In the genomic region with DNA sequence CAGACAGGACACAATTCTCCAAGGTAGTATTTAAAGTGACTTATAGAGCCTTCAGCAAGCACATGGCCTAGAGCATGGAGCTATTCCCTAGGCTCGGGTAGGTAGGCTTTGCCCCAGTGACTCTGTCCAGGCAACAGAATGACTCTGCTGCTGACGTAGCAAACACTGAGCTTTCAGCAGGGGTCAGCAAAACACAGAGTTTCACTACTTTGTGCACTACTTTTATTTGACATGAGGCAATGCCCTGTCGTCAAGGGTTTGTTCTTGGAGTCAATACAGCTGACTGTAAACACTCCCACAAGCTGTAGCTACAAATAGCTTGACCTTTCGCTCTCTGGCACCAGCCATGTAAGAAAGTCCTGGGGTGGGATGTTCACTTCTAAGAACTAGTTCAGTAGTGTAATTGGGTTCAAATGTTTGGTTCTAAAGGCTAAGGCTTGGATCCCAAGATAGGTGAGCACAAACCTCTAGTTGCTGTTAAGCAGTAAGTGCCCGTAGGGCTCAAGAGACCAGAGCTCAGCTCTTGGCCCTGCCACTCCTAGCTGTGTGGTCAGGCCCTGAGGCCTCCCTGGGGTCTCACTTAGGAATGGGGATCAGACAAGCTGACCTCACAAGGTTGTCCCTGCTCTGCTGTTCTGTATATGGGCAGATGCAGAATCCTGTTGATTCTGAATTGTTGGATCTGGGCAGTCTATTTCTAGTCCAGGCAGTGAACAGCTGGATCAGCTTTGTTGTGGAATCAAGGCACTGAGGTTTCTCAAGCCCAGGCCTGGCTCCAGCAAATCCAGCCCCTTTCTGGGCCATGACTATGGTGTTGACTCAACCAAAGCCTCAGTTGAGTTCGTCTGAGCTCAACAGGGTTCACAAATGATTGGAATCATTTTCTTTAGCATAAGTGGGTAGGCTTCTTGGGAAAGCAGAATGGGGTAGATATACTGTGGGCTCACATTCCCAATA, we compare ENCODE assay signal across 10 cellular contexts. TPM values are rescaled to one million over a fixed set of nuclear protein-coding genes. Genes with fewer than 3 reads are reported as not detected.
A peak's percentile ranks its signal among the peaks of the same experiment; 100 is the strongest.
DNase-seq lines count a peak whose midpoint lies in the region; ATAC-seq, FAIRE-seq and TF ChIP-seq lines count a peak whose summit lies in the region.
"Had no signal": no experiment of that assay in that cellular context is flagged by ENCODE, and none has a peak within 500 bp of the region (broad histone marks: within the 10 kb centered on the region; RNA-seq: fewer than 3 reads in every experiment).

No MANE protein-coding gene starts in this region.

- no peak overlapping the region for H3K4me3 Mint-ChIP-seq in endodermal cell
- no peak overlapping the region for H3K4me3 Mint-ChIP-seq in activated T-helper 2 cell treated with anti-CD3 and anti-CD28 coated beads, Interferon-gamma antibody, Interleukin-2, Interleukin-4, amounts not matched to agents 10 μg/mL and 5 μg/mL and 100 μg/mL, durations not matched to agents 14 hours and 24 hours and 36 hours (ENCODE audit: low read depth)
- H3K4me3 Mint-ChIP-seq in activated CD4-positive, alpha-beta T cell treated with anti-CD3 and anti-CD28 coated beads for 36 hours, result no peak overlapping the region
- no peak overlapping the region for H3K4me3 Mint-ChIP-seq in mesothelial cell of epicardium
- H3K4me3 Mint-ChIP-seq: activated naive CD4-positive, alpha-beta T cell treated with anti-CD3 and anti-CD28 coated beads for 36 hours had no signal

- no peaks in the 10 kb centered on the region for H3K9me3 Mint-ChIP-seq in endodermal cell
- no peaks in the 10 kb centered on the region for H3K9me3 Mint-ChIP-seq in activated T-helper 2 cell treated with anti-CD3 and anti-CD28 coated beads, Interferon-gamma antibody, Interleukin-2, Interleukin-4, amounts not matched to agents 10 μg/mL and 5 μg/mL and 100 μg/mL, durations not matched to agents 14 hours and 24 hours and 36 hours
- H3K9me3 Mint-ChIP-seq in activated CD4-positive, alpha-beta T cell treated with anti-CD3 and anti-CD28 coated beads for 36 hours (ENCODE audit: low read depth), result no peaks in the 10 kb centered on the region
- no peaks in the 10 kb centered on the region for H3K9me3 Mint-ChIP-seq in mesothelial cell of epicardium
- H3K9me3 Mint-ChIP-seq: activated naive CD4-positive, alpha-beta T cell treated with anti-CD3 and anti-CD28 coated beads for 36 hours had no signal

- H3K4me1 ChIP-seq in MM.1S (ENCODE audit: low read length), result peaks cover 11% of the 10 kb centered on the region
- peaks cover 4% of the 10 kb centered on the region for H3K4me1 ChIP-seq in endodermal cell (ENCODE audit: control insufficient read depth, insufficient read depth, low read length)
- peaks cover 13 to 22% of the 10 kb centered on the region in 2 donors for H3K4me1 ChIP-seq in lung (ENCODE audit: control insufficient read depth in 2 of 2, insufficient read depth in 2 of 2, low read length in 2 of 2)
- peaks cover 35% of the 10 kb centered on the region for H3K4me1 ChIP-seq in testis

- H3K36me3 ChIP-seq in MM.1S (replicated peaks; ENCODE audit: insufficient read depth, low read length) (no peaks in the 10 kb centered on the region), endodermal cell (ENCODE audit: control insufficient read depth, insufficient read depth, low read length) (peaks cover 92% of the 10 kb centered on the region), lung (ENCODE audit: control insufficient read depth in 2 of 2, insufficient read depth in 2 of 2, low read length in 2 of 2) (peaks cover 4 to 20% of the 10 kb centered on the region in 2 donors), testis (ENCODE audit: low read depth, missing control alignments) (no peaks in the 10 kb centered on the region)

- DNase-seq in MM.1S (peak; percentile 74), endodermal cell (no peak), lung (ENCODE audit: low spot score) (peak; percentile 72), testis (peak; percentile 79), urothelium cell line (ENCODE audit: low spot score) (no peak), mesothelial cell of epicardium (ENCODE audit: low spot score in 2 of 2, unreplicated experiment in 2 of 2) (no peak)
- no peak for DNase-seq in activated T-helper 2 cell treated with anti-CD3 and anti-CD28 coated beads, Interferon-gamma antibody, Interleukin-2, Interleukin-4, amounts not matched to agents 10 μg/mL and 5 μg/mL and 100 μg/mL, durations not matched to agents 14 hours and 24 hours and 36 hours (ENCODE audit: low spot score)
- DNase-seq in activated CD4-positive, alpha-beta T cell treated with anti-CD3 and anti-CD28 coated beads for 36 hours, result no peak
- DNase-seq: activated naive CD4-positive, alpha-beta T cell treated with anti-CD3 and anti-CD28 coated beads for 36 hours; occipital lobe had no signal

- TF ChIP-seq CTCF in MM.1S (IDR thresholded peaks at IDR 0.05; ENCODE audit: low read length) (peak; percentile 23), endodermal cell (conservative IDR thresholded peaks at IDR 0.05) (peak; percentile 48), lung (IDR thresholded peaks at IDR 0.05; ENCODE audit: control extremely low read depth, extremely low read depth) (peak; percentile 16), testis (IDR thresholded peaks at IDR 0.05) (peak in 1 of 3 experiments; percentile 13), mesothelial cell of epicardium (IDR thresholded peaks at IDR 0.05; ENCODE audit: unreplicated experiment) (no peak)

- CTCF ChIA-PET in activated CD4-positive, alpha-beta T cell treated with anti-CD3 and anti-CD28 coated beads for 36 hours (lab: Charles Lee), result interaction anchor here (0.6 to 1.3 kb wide), 8 partner anchors 12 to 367 kb away, joined by 3 to 4 read pairs (median 3); a partner anchor contains a TSS

- peaks cover 57% of the 10 kb centered on the region for H3K36me3 Mint-ChIP-seq in endodermal cell (ENCODE audit: low read depth)
- H3K36me3 Mint-ChIP-seq in activated T-helper 2 cell treated with anti-CD3 and anti-CD28 coated beads, Interferon-gamma antibody, Interleukin-2, Interleukin-4, amounts not matched to agents 10 μg/mL and 5 μg/mL and 100 μg/mL, durations not matched to agents 14 hours and 24 hours and 36 hours (ENCODE audit: low read depth), result peaks cover 23% of the 10 kb centered on the region
- H3K36me3 Mint-ChIP-seq in activated CD4-positive, alpha-beta T cell treated with anti-CD3 and anti-CD28 coated beads for 36 hours (ENCODE audit: low read depth), result peaks cover 5% of the 10 kb centered on the region
- peaks cover 6% of the 10 kb centered on the region for H3K36me3 Mint-ChIP-seq in mesothelial cell of epicardium

- no peak for FAIRE-seq in urothelium cell line (lab: Jason Lieb, UNC)

- H4K20me1 ChIP-seq in MM.1S (ENCODE audit: insufficient read depth, low read length), result no peaks in the 10 kb centered on the region

- peaks cover 1% of the 10 kb centered on the region for H3K4me1 Mint-ChIP-seq in endodermal cell
- peaks cover 10% of the 10 kb centered on the region for H3K4me1 Mint-ChIP-seq in activated T-helper 2 cell treated with anti-CD3 and anti-CD28 coated beads, Interferon-gamma antibody, Interleukin-2, Interleukin-4, amounts not matched to agents 10 μg/mL and 5 μg/mL and 100 μg/mL, durations not matched to agents 14 hours and 24 hours and 36 hours (ENCODE audit: low read depth)
- peaks cover 25% of the 10 kb centered on the region for H3K4me1 Mint-ChIP-seq in activated CD4-positive, alpha-beta T cell treated with anti-CD3 and anti-CD28 coated beads for 36 hours
- H3K4me1 Mint-ChIP-seq in mesothelial cell of epicardium, result no peaks in the 10 kb centered on the region

- no peaks in the 10 kb centered on the region for H3K27me3 ChIP-seq in MM.1S (replicated peaks; ENCODE audit: insufficient read depth, low read length)
- H3K27me3 ChIP-seq in endodermal cell (ENCODE audit: control insufficient read depth, insufficient read depth, low read length, poor library complexity, severe bottlenecking), result no peaks in the 10 kb centered on the region
- H3K27me3 ChIP-seq in lung (ENCODE audit: control insufficient read depth, insufficient read depth), result no peaks in the 10 kb centered on the region
- H3K27me3 ChIP-seq in testis, result no peaks in the 10 kb centered on the region

- no peaks in the 10 kb centered on the region for H3K79me2 ChIP-seq in MM.1S (ENCODE audit: low read length)

- H3K9ac ChIP-seq in MM.1S (ENCODE audit: low read length), result no peak overlapping the region
- no peak overlapping the region for H3K9ac ChIP-seq in endodermal cell (ENCODE audit: extremely low read depth, low read length, poor library complexity, severe bottlenecking)

- no peaks in the 10 kb centered on the region for H3F3A ChIP-seq in MM.1S (ENCODE audit: insufficient read depth, low read length)

- intact Hi-C loops in testis (cut with DNase I; ENCODE audit: low total_unique reads), result no loop called here
- intact Hi-C loops in activated T-helper 2 cell treated with anti-CD3 and anti-CD28 coated beads, Interferon-gamma antibody, Interleukin-2, Interleukin-4, amounts not matched to agents 10 μg/mL and 5 μg/mL and 100 μg/mL, durations not matched to agents 14 hours and 24 hours and 36 hours (cut with micrococcal nuclease), result no loop called here
- intact Hi-C loops in activated CD4-positive, alpha-beta T cell treated with anti-CD3 and anti-CD28 coated beads for 36 hours (cut with DNase I, micrococcal nuclease), result no loop called here

- H3K4me3 ChIP-seq in MM.1S (ENCODE audit: low read length) (no peak overlapping the region), endodermal cell (ENCODE audit: low read length) (no peak overlapping the region), lung (no peak overlapping the region), testis (no peak overlapping the region)

- H3K27ac Mint-ChIP-seq in endodermal cell (peak overlapping the region; percentile 55), mesothelial cell of epicardium (no peak overlapping the region)
- H3K27ac Mint-ChIP-seq in activated T-helper 2 cell treated with anti-CD3 and anti-CD28 coated beads, Interferon-gamma antibody, Interleukin-2, Interleukin-4, amounts not matched to agents 10 μg/mL and 5 μg/mL and 100 μg/mL, durations not matched to agents 14 hours and 24 hours and 36 hours, result no peak overlapping the region
- no peak overlapping the region for H3K27ac Mint-ChIP-seq in activated CD4-positive, alpha-beta T cell treated with anti-CD3 and anti-CD28 coated beads for 36 hours

- WGBS in endodermal cell (ENCODE audit: insufficient coverage in 1 of 2, insufficient read length in 1 of 2), 2 experiments, result 88 to 89% methylated on average over 3 to 6 of the region's 6 CpGs
- WGBS in lung, 2 donors, result 39 to 65% methylated on average over 6 of the region's 6 CpGs
- 24 to 45% methylated on average over 6 of the region's 6 CpGs for WGBS in testis, 2 donors

- peak overlapping the region; percentile 41; the same call in 1 of the 2 replicates for H3K27ac ChIP-seq in MM.1S (ENCODE audit: low read length)
- H3K27ac ChIP-seq in endodermal cell (ENCODE audit: low read depth, low read length), result no peak overlapping the region
- H3K27ac ChIP-seq in lung (ENCODE audit: low read depth in 1 of 2, low read length in 1 of 2), result peak overlapping the region; percentile 66 to 79
- H3K27ac ChIP-seq in testis, result peak overlapping the region; percentile 61 to 71

- POLR2A ChIA-PET in activated CD4-positive, alpha-beta T cell treated with anti-CD3 and anti-CD28 coated beads for 36 hours (lab: Charles Lee), result interaction anchor here (0.6 kb wide), 1 partner anchor 56 kb away, joined by 5 read pairs; no protein-coding TSS in a partner anchor

- no peak overlapping the region for H2AFZ ChIP-seq in MM.1S (ENCODE audit: low read length)

- no peak overlapping the region for H3K4me2 ChIP-seq in MM.1S (ENCODE audit: low read depth, low read length)

- H3K27me3 Mint-ChIP-seq in endodermal cell (ENCODE audit: insufficient read depth) (no peaks in the 10 kb centered on the region), mesothelial cell of epicardium (ENCODE audit: low read depth) (no peaks in the 10 kb centered on the region)
- H3K27me3 Mint-ChIP-seq in activated T-helper 2 cell treated with anti-CD3 and anti-CD28 coated beads, Interferon-gamma antibody, Interleukin-2, Interleukin-4, amounts not matched to agents 10 μg/mL and 5 μg/mL and 100 μg/mL, durations not matched to agents 14 hours and 24 hours and 36 hours (ENCODE audit: low read depth), result no peaks in the 10 kb centered on the region
- no peaks in the 10 kb centered on the region for H3K27me3 Mint-ChIP-seq in activated CD4-positive, alpha-beta T cell treated with anti-CD3 and anti-CD28 coated beads for 36 hours

- no peaks in the 10 kb centered on the region for H3K9me2 ChIP-seq in MM.1S (replicated peaks; ENCODE audit: insufficient read depth, low read length)

- ATAC-seq in lung (ENCODE audit: insufficient read depth, low FRiP score), result peak; percentile 82
- no peak for ATAC-seq in activated CD4-positive, alpha-beta T cell treated with anti-CD3 and anti-CD28 coated beads for 36 hours

- H3K9me3 ChIP-seq in MM.1S (replicated peaks; ENCODE audit: insufficient read depth, low read length), result no peaks in the 10 kb centered on the region
- H3K9me3 ChIP-seq in endodermal cell (ENCODE audit: control insufficient read depth, low read length), result no peaks in the 10 kb centered on the region
- no peaks in the 10 kb centered on the region for H3K9me3 ChIP-seq in lung (ENCODE audit: control insufficient read depth in 2 of 2, insufficient read depth in 1 of 2, low read length in 1 of 2)
- H3K9me3 ChIP-seq in testis, result no peaks in the 10 kb centered on the region

- no peak for TF ChIP-seq POLR2A in testis (IDR thresholded peaks at IDR 0.05)

RNA-seq across cellular contexts. Expression of a gene that starts 10.7 kb away (rescaled TPM):
- total RNA-seq in endodermal cell (10 to 100 TPM; 18.2 to 71.0 TPM), lung (not detected), testis (1 to 10 TPM in 1 of 2 donors, under 1 TPM in 1; 0.43 to 3.0 TPM), mesothelial cell of epicardium (not detected in 3 replicates)
- polyA plus RNA-seq in endodermal cell (2013, experiment 1 of 2), result 36.1 TPM
- 39.2 TPM for polyA plus RNA-seq in endodermal cell (2013, experiment 2 of 2)
- polyA plus RNA-seq in lung (not detected), testis (ENCODE audit: insufficient read depth, low read depth, low replicate concordance) (5.2 TPM)
- not detected in 2 replicates for total RNA-seq in activated T-helper 2 cell treated with anti-CD3 and anti-CD28 coated beads, Interferon-gamma antibody, Interleukin-2, Interleukin-4, amounts not matched to agents 10 μg/mL and 5 μg/mL and 100 μg/mL, durations not matched to agents 14 hours and 24 hours and 36 hours
- not detected for total RNA-seq in activated CD4-positive, alpha-beta T cell treated with anti-CD3 and anti-CD28 coated beads for 36 hours
- total RNA-seq: activated naive CD4-positive, alpha-beta T cell treated with anti-CD3 and anti-CD28 coated beads for 36 hours had no signal

RNA-seq across cellular contexts. Expression of a gene that starts 26.8 kb away (rescaled TPM):
- total RNA-seq in endodermal cell (100 to 1,000 TPM; 103 to 119 TPM), lung (10 to 100 TPM; 59.7 to 63.3 TPM), testis (10 to 100 TPM; 50.7 to 50.8 TPM), mesothelial cell of epicardium (71.1 to 72.3 TPM (median 71.4 TPM) in 3 replicates)
- polyA plus RNA-seq in endodermal cell (2013, experiment 1 of 2), result 85.9 TPM
- 81.0 TPM for polyA plus RNA-seq in endodermal cell (2013, experiment 2 of 2)
- polyA plus RNA-seq in lung (10 to 100 TPM; 21.8 to 22.9 TPM), testis (ENCODE audit: insufficient read depth, low read depth, low replicate concordance) (41.2 TPM)
- 39.5 and 40.0 TPM in 2 replicates for total RNA-seq in activated T-helper 2 cell treated with anti-CD3 and anti-CD28 coated beads, Interferon-gamma antibody, Interleukin-2, Interleukin-4, amounts not matched to agents 10 μg/mL and 5 μg/mL and 100 μg/mL, durations not matched to agents 14 hours and 24 hours and 36 hours
- total RNA-seq in activated CD4-positive, alpha-beta T cell treated with anti-CD3 and anti-CD28 coated beads for 36 hours, result 10 to 100 TPM; 24.4 to 27.7 TPM

RNA-seq across cellular contexts. Expression of a gene that starts 47.8 kb away (rescaled TPM):
- total RNA-seq in endodermal cell (10 to 100 TPM; 17.3 to 19.7 TPM), lung (10 to 100 TPM; 15.5 to 19.7 TPM), testis (10 to 100 TPM in 1 of 2 donors, 1 to 10 TPM in 1; 8.3 to 13.3 TPM), mesothelial cell of epicardium (4.9 to 5.6 TPM (median 4.9 TPM) in 3 replicates)
- 12.0 TPM for polyA plus RNA-seq in endodermal cell (2013, experiment 1 of 2)
- polyA plus RNA-seq in endodermal cell (2013, experiment 2 of 2), result 11.6 TPM
- polyA plus RNA-seq in lung (10 to 100 TPM; 10.5 to 15.7 TPM), testis (ENCODE audit: insufficient read depth, low read depth, low replicate concordance) (6.3 TPM)
- total RNA-seq in activated T-helper 2 cell treated with anti-CD3 and anti-CD28 coated beads, Interferon-gamma antibody, Interleukin-2, Interleukin-4, amounts not matched to agents 10 μg/mL and 5 μg/mL and 100 μg/mL, durations not matched to agents 14 hours and 24 hours and 36 hours, result 2.1 and 2.3 TPM in 2 replicates
- 1 to 10 TPM; 5.4 to 6.7 TPM for total RNA-seq in activated CD4-positive, alpha-beta T cell treated with anti-CD3 and anti-CD28 coated beads for 36 hours

RNA-seq across cellular contexts. Expression of a gene that starts 48.3 kb away (rescaled TPM):
- total RNA-seq in endodermal cell (10 to 100 TPM; 12.9 to 23.0 TPM), lung (10 to 100 TPM in 1 of 2 donors, 1 to 10 TPM in 1; 4.6 to 13.4 TPM), testis (10 to 100 TPM; 14.8 to 21.6 TPM), mesothelial cell of epicardium (12.2 to 15.7 TPM (median 13.8 TPM) in 3 replicates)
- polyA plus RNA-seq in endodermal cell (2013, experiment 1 of 2), result 29.4 TPM
- 29.1 TPM for polyA plus RNA-seq in endodermal cell (2013, experiment 2 of 2)
- polyA plus RNA-seq in lung (10 to 100 TPM in 1 of 2 donors, 1 to 10 TPM in 1; 5.9 to 10.0 TPM), testis (ENCODE audit: insufficient read depth, low read depth, low replicate concordance) (30.8 TPM)
- total RNA-seq in activated T-helper 2 cell treated with anti-CD3 and anti-CD28 coated beads, Interferon-gamma antibody, Interleukin-2, Interleukin-4, amounts not matched to agents 10 μg/mL and 5 μg/mL and 100 μg/mL, durations not matched to agents 14 hours and 24 hours and 36 hours, result 17.2 and 18.9 TPM in 2 replicates
- 10 to 100 TPM; 12.8 to 15.9 TPM for total RNA-seq in activated CD4-positive, alpha-beta T cell treated with anti-CD3 and anti-CD28 coated beads for 36 hours

Comparison
In these comparisons a context has a peak if more than half of its experiments do, and no peak if none do; other contexts are left out.
1. DNase-seq: peak in MM.1S (single experiment), lung (single experiment) and testis (single experiment); none in endodermal cell (single experiment), activated T-helper 2 cell treated with anti-CD3 and anti-CD28 coated beads, Interferon-gamma antibody, Interleukin-2, Interleukin-4, amounts not matched to agents 10 μg/mL and 5 μg/mL and 100 μg/mL, durations not matched to agents 14 hours and 24 hours and 36 hours (single experiment), urothelium cell line (single experiment), activated CD4-positive, alpha-beta T cell treated with anti-CD3 and anti-CD28 coated beads for 36 hours (single experiment) and mesothelial cell of epicardium (0 of 2).
2. RNA of a gene that starts 10.7 kb away (total RNA-seq): 18.2 to 71.0 TPM in endodermal cell; 0.43 to 3.0 TPM in testis, not detected in activated T-helper 2 cell treated with anti-CD3 and anti-CD28 coated beads, Interferon-gamma antibody, Interleukin-2, Interleukin-4, amounts not matched to agents 10 μg/mL and 5 μg/mL and 100 μg/mL, durations not matched to agents 14 hours and 24 hours and 36 hours, not detected in lung, not detected in activated CD4-positive, alpha-beta T cell treated with anti-CD3 and anti-CD28 coated beads for 36 hours and not detected in mesothelial cell of epicardium; every median in the first group is over 4 times any median in the second.